ENCODE assay signal across 16 cellular contexts in genomic region chr10:6518791-6519430, GRCh38.
DNase-seq lines count a peak whose midpoint lies in the region; ATAC-seq lines count a peak whose summit lies in the region.
"Had no signal": no experiment of that assay in that cellular context is flagged by ENCODE, and none has a peak within 500 bp of the region (broad histone marks: within the 10 kb centered on the region; RNA-seq: fewer than 3 reads in every experiment).

No MANE protein-coding gene starts in this region.

- peak; percentile 49 for DNase-seq in activated naive CD4-positive, alpha-beta T cell treated with anti-CD3 and anti-CD28 coated beads for 36 hours
- no peak for DNase-seq in activated naive CD4-positive, alpha-beta T cell treated with anti-CD3 and anti-CD28 coated beads, Interleukin-2, amount 50 U/mL, for 16 hours
- DNase-seq in T-cell: no peak
- no peak for DNase-seq in activated naive CD8-positive, alpha-beta T cell treated with anti-CD3 and anti-CD28 coated beads, Interleukin-2, amount 10 ng/mL, durations not matched to agents 7 days and 5 days
- DNase-seq in NCI-H187 treated with DMSO at 0.1 percent for 48 hours (lab: John Stamatoyannopoulos, UW): no peak
- no peak for DNase-seq in SHP77 (lab: John Stamatoyannopoulos, UW)
- DNase-seq: foreskin keratinocyte; heart right ventricle; mammary epithelial cell; NCI-H1694 treated with DMSO at 0.1 percent for 48 hours; NCI-H526 treated with DMSO at 0.1 percent for 48 hours; psoas muscle; SJCRH30; stimulated activated CD8-positive, alpha-beta memory T cell treated with anti-CD3 and anti-CD28 coated beads, Interleukin-4, amount 100 ng/mL, for 48 hours had no signal

- ATAC-seq in T-cell (replicated peaks in 1 of 4): peak; percentile 50 to 80 (median 56)
- no peak for ATAC-seq in activated naive CD8-positive, alpha-beta T cell treated with anti-CD3 and anti-CD28 coated beads, Interleukin-2, amount 10 ng/mL, durations not matched to agents 7 days and 5 days (ENCODE audit: low read depth)
- ATAC-seq: esophagus mucosa, foreskin keratinocyte, heart right ventricle, psoas muscle had no signal

- H3K36me3 Mint-ChIP-seq in activated naive CD4-positive, alpha-beta T cell treated with anti-CD3 and anti-CD28 coated beads for 36 hours (ENCODE audit: low read depth): peaks cover 17% of the 10 kb centered on the region
- H3K36me3 Mint-ChIP-seq in T-cell: peaks cover 36% of the 10 kb centered on the region
- peaks cover 33% of the 10 kb centered on the region for H3K36me3 Mint-ChIP-seq in activated naive CD8-positive, alpha-beta T cell treated with anti-CD3 and anti-CD28 coated beads, Interleukin-2, amount 10 ng/mL, durations not matched to agents 7 days and 5 days
- peaks cover 32% of the 10 kb centered on the region for H3K36me3 Mint-ChIP-seq in stimulated activated naive CD8-positive, alpha-beta T cell treated with anti-CD3 and anti-CD28 coated beads, Interleukin-15, Interleukin-2, amounts not matched to agents 100 ng/mL and 50 ng/mL, for 24 hours (ENCODE audit: low read depth)

- H3K4me1 Mint-ChIP-seq in activated naive CD4-positive, alpha-beta T cell treated with anti-CD3 and anti-CD28 coated beads for 36 hours (ENCODE audit: low read depth): peaks cover 78% of the 10 kb centered on the region
- peaks cover 84 to 88% (median 87%) of the 10 kb centered on the region in 3 donors for H3K4me1 Mint-ChIP-seq in T-cell
- H3K4me1 Mint-ChIP-seq in activated naive CD8-positive, alpha-beta T cell treated with anti-CD3 and anti-CD28 coated beads, Interleukin-2, amount 10 ng/mL, durations not matched to agents 7 days and 5 days: peaks cover 55% of the 10 kb centered on the region
- H3K4me1 Mint-ChIP-seq in stimulated activated naive CD8-positive, alpha-beta T cell treated with anti-CD3 and anti-CD28 coated beads, Interleukin-15, Interleukin-2, amounts not matched to agents 100 ng/mL and 50 ng/mL, for 24 hours (ENCODE audit: low read depth): peaks cover 83% of the 10 kb centered on the region

- intact Hi-C loops in activated naive CD4-positive, alpha-beta T cell treated with anti-CD3 and anti-CD28 coated beads for 36 hours (cut with micrococcal nuclease): loop anchor here (1.0 kb wide), 4 partner anchors 11 to 56 kb away; no protein-coding TSS in a partner anchor

- CTCF ChIA-PET in activated naive CD4-positive, alpha-beta T cell treated with anti-CD3 and anti-CD28 coated beads for 36 hours (lab: Charles Lee): interaction anchor here (0.8 to 1.2 kb wide), 8 partner anchors 12 to 149 kb away, joined by 3 to 5 read pairs (median 4); no protein-coding TSS in a partner anchor
- CTCF ChIA-PET in T-cell (lab: Charles Lee): interaction anchor here (0.6 to 1.1 kb wide), 2 partner anchors 37 to 59 kb away, joined by 3 to 9 read pairs; no protein-coding TSS in a partner anchor

- no peaks in the 10 kb centered on the region for H3K9me3 Mint-ChIP-seq in activated naive CD4-positive, alpha-beta T cell treated with anti-CD3 and anti-CD28 coated beads for 36 hours
- H3K9me3 Mint-ChIP-seq in T-cell: no peaks in the 10 kb centered on the region
- no peaks in the 10 kb centered on the region for H3K9me3 Mint-ChIP-seq in activated naive CD8-positive, alpha-beta T cell treated with anti-CD3 and anti-CD28 coated beads, Interleukin-2, amount 10 ng/mL, durations not matched to agents 7 days and 5 days
- H3K9me3 Mint-ChIP-seq in stimulated activated naive CD8-positive, alpha-beta T cell treated with anti-CD3 and anti-CD28 coated beads, Interleukin-15, Interleukin-2, amounts not matched to agents 100 ng/mL and 50 ng/mL, for 24 hours: no peaks in the 10 kb centered on the region

- POLR2A ChIA-PET in T-cell (lab: Charles Lee): no interaction called here
- POLR2A ChIA-PET in activated naive CD8-positive, alpha-beta T cell treated with anti-CD3 and anti-CD28 coated beads, Interleukin-2, amount 10 ng/mL, durations not matched to agents 7 days and 5 days (lab: Charles Lee): interaction anchor here (1.6 kb wide), 1 partner anchor 24 kb away, joined by 3 read pairs; no protein-coding TSS in a partner anchor

- peak overlapping the region; percentile 55 for H3K4me3 Mint-ChIP-seq in activated naive CD4-positive, alpha-beta T cell treated with anti-CD3 and anti-CD28 coated beads for 36 hours
- H3K4me3 Mint-ChIP-seq in T-cell: peak overlapping the region in 2 of 3 donors; percentile 3 to 22
- peak overlapping the region; percentile 29 for H3K4me3 Mint-ChIP-seq in activated naive CD8-positive, alpha-beta T cell treated with anti-CD3 and anti-CD28 coated beads, Interleukin-2, amount 10 ng/mL, durations not matched to agents 7 days and 5 days
- H3K4me3 Mint-ChIP-seq in stimulated activated naive CD8-positive, alpha-beta T cell treated with anti-CD3 and anti-CD28 coated beads, Interleukin-15, Interleukin-2, amounts not matched to agents 100 ng/mL and 50 ng/mL, for 24 hours: peak overlapping the region; percentile 59

- H3K27ac Mint-ChIP-seq in activated naive CD4-positive, alpha-beta T cell treated with anti-CD3 and anti-CD28 coated beads for 36 hours: peak overlapping the region; percentile 79
- H3K27ac Mint-ChIP-seq in T-cell: peak overlapping the region; percentile 75 to 78
- peak overlapping the region; percentile 7 for H3K27ac Mint-ChIP-seq in activated naive CD8-positive, alpha-beta T cell treated with anti-CD3 and anti-CD28 coated beads, Interleukin-2, amount 10 ng/mL, durations not matched to agents 7 days and 5 days
- peak overlapping the region; percentile 76 for H3K27ac Mint-ChIP-seq in stimulated activated naive CD8-positive, alpha-beta T cell treated with anti-CD3 and anti-CD28 coated beads, Interleukin-15, Interleukin-2, amounts not matched to agents 100 ng/mL and 50 ng/mL, for 24 hours

- no peaks in the 10 kb centered on the region for H3K27me3 Mint-ChIP-seq in activated naive CD4-positive, alpha-beta T cell treated with anti-CD3 and anti-CD28 coated beads for 36 hours (ENCODE audit: low read depth)
- H3K27me3 Mint-ChIP-seq in T-cell: no peaks in the 10 kb centered on the region
- no peaks in the 10 kb centered on the region for H3K27me3 Mint-ChIP-seq in activated naive CD8-positive, alpha-beta T cell treated with anti-CD3 and anti-CD28 coated beads, Interleukin-2, amount 10 ng/mL, durations not matched to agents 7 days and 5 days
- no peaks in the 10 kb centered on the region for H3K27me3 Mint-ChIP-seq in stimulated activated naive CD8-positive, alpha-beta T cell treated with anti-CD3 and anti-CD28 coated beads, Interleukin-15, Interleukin-2, amounts not matched to agents 100 ng/mL and 50 ng/mL, for 24 hours

Comparison
In these comparisons a context has a peak if more than half of its experiments do, and no peak if none do; other contexts are left out.
1. H3K27ac Mint-ChIP-seq: peak in every context shown above with its lines; median percentile 79 in activated naive CD4-positive, alpha-beta T cell treated with anti-CD3 and anti-CD28 coated beads for 36 hours; 76 in T-cell; 76 in stimulated activated naive CD8-positive, alpha-beta T cell treated with anti-CD3 and anti-CD28 coated beads, Interleukin-15, Interleukin-2, amounts not matched to agents 100 ng/mL and 50 ng/mL, for 24 hours; 7 in activated naive CD8-positive, alpha-beta T cell treated with anti-CD3 and anti-CD28 coated beads, Interleukin-2, amount 10 ng/mL, durations not matched to agents 7 days and 5 days.